ENCODE assay signal across 28 cellular contexts in the genomic region with DNA sequence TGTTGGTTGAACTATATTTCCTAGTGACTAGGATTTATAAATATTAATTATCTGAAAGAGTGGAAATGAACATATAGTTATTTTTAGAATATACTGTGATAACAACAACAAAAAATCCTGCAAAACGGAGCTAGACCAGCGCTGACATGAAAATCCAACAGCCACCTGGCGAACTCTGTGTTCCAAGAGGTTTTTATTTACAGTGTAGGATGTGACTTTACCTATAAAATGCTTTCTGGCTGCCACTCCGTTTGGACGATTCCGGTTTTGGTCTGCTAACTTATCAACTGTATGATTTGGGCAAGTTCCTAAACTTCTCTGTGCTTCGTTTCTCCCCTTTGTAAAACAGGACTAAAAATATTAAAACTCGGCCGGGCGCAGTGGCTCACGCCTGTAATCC.
"Had no signal": no experiment of that assay in that cellular context is flagged by ENCODE, and none has a peak within 500 bp of the region (broad histone marks: within the 10 kb centered on the region; RNA-seq: fewer than 3 reads in every experiment).

No MANE protein-coding gene starts in this region.

- DNase-seq: activated CD4-positive, alpha-beta T cell treated with anti-CD3 and anti-CD28 coated beads for 36 hours; activated CD4-positive, alpha-beta T cell treated with anti-CD3 and anti-CD28 coated beads, Interleukin-2, amount 10 ng/mL, durations not matched to agents 7 days and 5 days; activated CD4-positive, alpha-beta T cell treated with anti-CD3 and anti-CD28 coated beads, Interleukin-2, amount 50 U/mL, for 48 hours; activated CD8-positive, alpha-beta T cell treated with anti-CD3 and anti-CD28 coated beads, Interleukin-2, amount 10 ng/mL, durations not matched to agents 7 days and 5 days; activated gamma-delta T cell; activated naive CD4-positive, alpha-beta T cell treated with Interleukin-2 at 50 U/mL for 16 hours; activated naive CD8-positive, alpha-beta T cell treated with anti-CD3 and anti-CD28 coated beads, Interleukin-2, amount 10 ng/mL, durations not matched to agents 7 days and 5 days; activated T-cell treated with anti-CD3 and anti-CD28 coated beads, Interleukin-2, amount 50 U/mL, for 24 hours; amygdala; body of pancreas; Karpas-422; MG63; NCI-H1048; NCI-H1105 treated with DMSO at 0.1 percent for 48 hours; NCI-H1436; NCI-H1694; NCI-H1930; NCI-H2081 treated with DMSO at 0.1 percent for 48 hours; NCI-H226; NCI-H446 treated with DMSO at 0.1 percent for 48 hours; NCI-H524; NCI-H69; SHP77; SJCRH30; SK-N-SH had no signal

- ATAC-seq: activated CD4-positive, alpha-beta T cell treated with anti-CD3 and anti-CD28 coated beads for 36 hours; activated CD4-positive, CD25-positive, alpha-beta regulatory T cell treated with anti-CD3 and anti-CD28 coated beads, Interleukin-2, amount 50 U/mL, for 24 hours; activated CD8-positive, alpha-beta T cell treated with anti-CD3 and anti-CD28 coated beads, Interleukin-2, amount 10 ng/mL, durations not matched to agents 7 days and 5 days; body of pancreas; Panc1 had no signal

- H3K27me3 ChIP-seq: body of pancreas, breast epithelium, MG63, SJCRH30 had no signal

- H3K4me3 ChIP-seq: body of pancreas, breast epithelium, MG63, SJCRH30 had no signal

- H3K27ac ChIP-seq: body of pancreas, breast epithelium, SJCRH30 had no signal

- H3K36me3 ChIP-seq: breast epithelium, SJCRH30 had no signal

- H3K4me1 ChIP-seq: breast epithelium had no signal

- H3K9me3 ChIP-seq: body of pancreas, breast epithelium, MG63, SJCRH30, SK-N-SH had no signal
